In the genomic region with DNA sequence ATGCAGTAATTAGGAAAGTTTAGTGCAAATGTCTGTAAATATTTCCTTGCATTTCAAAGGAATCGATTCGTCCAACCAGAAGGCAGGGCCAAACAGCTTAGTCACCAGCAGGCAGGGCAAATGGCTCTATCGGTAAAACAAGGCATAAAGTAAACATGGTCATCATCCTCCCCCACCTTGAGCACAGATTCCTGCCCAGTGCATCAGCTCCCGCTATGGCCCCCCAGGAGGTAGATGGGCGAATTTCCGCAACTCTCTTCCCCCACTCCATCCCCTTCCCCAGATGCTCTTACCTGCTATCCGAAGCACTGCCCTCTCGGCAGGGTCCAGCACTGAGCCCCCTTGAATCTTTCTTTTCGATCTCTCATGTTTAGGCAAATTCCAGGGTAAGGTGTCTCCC, we compare ENCODE assay signal across 8 cellular contexts.
A peak's percentile ranks its signal among the peaks of the same experiment; 100 is the strongest.
DNase-seq lines count a peak whose midpoint lies in the region; ATAC-seq, FAIRE-seq and TF ChIP-seq lines count a peak whose summit lies in the region.

No MANE protein-coding gene starts in this region.

- WGBS in SK-N-SH (ENCODE audit: low lambda C conversion rate), result 3% methylated on average over 9 of the region's 9 CpGs

- TF ChIP-seq CTCF in GM06990 (IDR thresholded peaks at IDR 0.05; ENCODE audit: insufficient read depth, low read length, poor library complexity, severe bottlenecking) (no peak), SK-N-SH (IDR thresholded peaks at IDR 0.05) (no peak), foreskin fibroblast (IDR thresholded peaks at IDR 0.05; ENCODE audit: low read depth, low read length) (no peak), osteocyte (IDR thresholded peaks at IDR 0.05) (no peak), D721Med (IDR thresholded peaks at IDR 0.05; ENCODE audit: insufficient read depth, missing control alignments) (no peak)

- peak overlapping the region; percentile 84 for H3K4me2 ChIP-seq in SK-N-SH

- H3K9me3 ChIP-seq in SK-N-SH, result no peaks in the 10 kb centered on the region

- peak; percentile 29 for DNase-seq in GM06990 (ENCODE audit: extremely low read depth, insufficient read length)
- peak; percentile 30 for DNase-seq in SK-N-SH
- DNase-seq in foreskin fibroblast, result peak; percentile 74 to 85
- DNase-seq in osteocyte (ENCODE audit: extremely low spot score, unreplicated experiment), result no peak
- DNase-seq in D721Med (ENCODE audit: insufficient read length, low spot score), result no peak
- DNase-seq in NCI-H1417 treated with DMSO at 0.1 percent for 48 hours (lab: John Stamatoyannopoulos, UW), result no peak
- no peak for DNase-seq in DMS79 (lab: John Stamatoyannopoulos, UW)

- TF ChIP-seq EP300 in SK-N-SH (IDR thresholded peaks at IDR 0.05; ENCODE audit: borderline replicate concordance in 1 of 2, low read depth in 1 of 2, low read length in 1 of 2), result 0 out of 4 replicates have a peak, but pooled peaks of 1 of the 2 experiments have one; percentile 33

- no peaks in the 10 kb centered on the region for H3K27me3 Mint-ChIP-seq in osteocyte (ENCODE audit: unreplicated experiment)

- peak overlapping the region; percentile 72 for H3K9ac ChIP-seq in SK-N-SH

- peaks cover 25% of the 10 kb centered on the region for H3F3A ChIP-seq in SK-N-SH (replicated peaks; ENCODE audit: insufficient read depth)

- peak overlapping the region; percentile 83; the same call in 1 of the 2 replicates for H2AFZ ChIP-seq in SK-N-SH (ENCODE audit: low read depth)

- no peak for FAIRE-seq in D721Med (lab: Jason Lieb, UNC)

- no peaks in the 10 kb centered on the region; the same call in 1 of the 2 replicates for H4K20me1 ChIP-seq in SK-N-SH (ENCODE audit: insufficient read depth)

- H3K4me1 Mint-ChIP-seq in osteocyte (ENCODE audit: unreplicated experiment), result peaks cover 42% of the 10 kb centered on the region

- peak overlapping the region; percentile 72 for H3K4me3 ChIP-seq in GM06990 (replicated peaks; ENCODE audit: low read depth, low read length)
- H3K4me3 ChIP-seq in SK-N-SH (ENCODE audit: low read depth in 2 of 2, low read length in 1 of 2), result peak overlapping the region; percentile 57 to 73
- peak overlapping the region; percentile 56 to 68 for H3K4me3 ChIP-seq in foreskin fibroblast (ENCODE audit: low read depth in 1 of 2, low read length in 2 of 2)

- peaks cover 9 to 22% of the 10 kb centered on the region in 2 experiments; a peak in 3 of 4 replicates for H3K4me1 ChIP-seq in SK-N-SH (ENCODE audit: control insufficient read depth in 1 of 2, insufficient read depth in 2 of 2, low read depth in 1 of 2, low read length in 1 of 2)

- H3K27me3 ChIP-seq in GM06990 (replicated peaks; ENCODE audit: control insufficient read depth, insufficient read depth, low read length) (no peaks in the 10 kb centered on the region), SK-N-SH (ENCODE audit: insufficient read depth) (no peaks in the 10 kb centered on the region)

- no peaks in the 10 kb centered on the region for H3K9me3 Mint-ChIP-seq in osteocyte (ENCODE audit: unreplicated experiment)

- CTCF ChIA-PET in SK-N-SH (lab: Yijun Ruan, JAX), result interaction anchor here (0.6 to 6.4 kb wide), 57 partner anchors 11 to 525 kb away, joined by 3 to 120 read pairs (median 5); partner anchors contain the start of genes BEND6 and DST

- no peaks in the 10 kb centered on the region for H3K36me3 ChIP-seq in GM06990 (ENCODE audit: control insufficient read depth, insufficient read depth, low read length)
- H3K36me3 ChIP-seq in SK-N-SH (replicated peaks in 1 of 2; ENCODE audit: control insufficient read depth in 1 of 2, insufficient read depth in 2 of 2, low read length in 1 of 2), result peaks cover 2 to 4% of the 10 kb centered on the region in 2 experiments

- peaks cover 6% of the 10 kb centered on the region for H3K36me3 Mint-ChIP-seq in osteocyte (ENCODE audit: unreplicated experiment)

- H3K9me2 ChIP-seq in SK-N-SH, result no peaks in the 10 kb centered on the region

- peak overlapping the region; percentile 92 for H3K27ac Mint-ChIP-seq in osteocyte (ENCODE audit: unreplicated experiment)

- peak overlapping the region; percentile 86 to 92 for H3K27ac ChIP-seq in SK-N-SH (ENCODE audit: low read depth in 2 of 2, low read length in 1 of 2)

- POLR2A ChIA-PET in SK-N-SH (lab: Yijun Ruan, JAX), result interaction anchor here (0.7 to 1.5 kb wide), 5 partner anchors 9 to 309 kb away, joined by 3 to 5 read pairs (median 3); no protein-coding TSS in a partner anchor

- ATAC-seq in HG03045 (IDR thresholded peaks at IDR 0.05; ENCODE audit: unreplicated experiment), result no peak

- H3K79me2 ChIP-seq in SK-N-SH (ENCODE audit: insufficient read depth), result peaks cover 79% of the 10 kb centered on the region

- H3K4me3 Mint-ChIP-seq in osteocyte (ENCODE audit: unreplicated experiment), result peak overlapping the region; percentile 86

- no peak for TF ChIP-seq RAD21 in SK-N-SH (IDR thresholded peaks at IDR 0.05; ENCODE audit: low read length)

TF ChIP-seq in SK-N-SH, 30 proteins besides CTCF, POLR2A, EP300 and RAD21:
- TF ChIP-seq RXRA (IDR thresholded peaks at IDR 0.05; ENCODE audit: borderline replicate concordance, low read depth) (no peak), TEAD4 (IDR thresholded peaks at IDR 0.05; ENCODE audit: borderline replicate concordance, insufficient read depth) (peak; percentile 46; the same call in 1 of the 2 replicates), TCF12 (IDR thresholded peaks at IDR 0.05) (peak; percentile 42), PBX3 (IDR thresholded peaks at IDR 0.05) (no peak), MEF2A (IDR thresholded peaks at IDR 0.05; ENCODE audit: borderline replicate concordance, low read depth) (no peak), ELF1 (IDR thresholded peaks at IDR 0.05) (no peak), JUND (IDR thresholded peaks at IDR 0.05) (peak; percentile 15; the same call in 1 of the 2 replicates), MAX (IDR thresholded peaks at IDR 0.05; ENCODE audit: low read depth) (0 out of 2 replicates have a peak, but pooled peaks have one; percentile 32), SMC3 (IDR thresholded peaks at IDR 0.05; ENCODE audit: low read depth, low read length) (no peak), RFX5 (IDR thresholded peaks at IDR 0.05; ENCODE audit: low read length) (peak; percentile 59; the same call in 1 of the 2 replicates), NRF1 (IDR thresholded peaks at IDR 0.05; ENCODE audit: low read depth, low read length) (no peak), FOXJ3 (CRISPR knock-in tag; IDR thresholded peaks at IDR 0.05) (no peak), FOSL2 (IDR thresholded peaks at IDR 0.05; ENCODE audit: borderline replicate concordance, low read depth) (0 out of 2 replicates have a peak, but pooled peaks have one; percentile 43)

Comparison
In these comparisons a context has a peak if more than half of its experiments do, and no peak if none do; other contexts are left out.
1. DNase-seq: peak in GM06990 (single experiment), SK-N-SH (single experiment) and foreskin fibroblast (2 of 2); none in osteocyte (single experiment), D721Med (single experiment), NCI-H1417 treated with DMSO at 0.1 percent for 48 hours (single experiment) and DMS79 (single experiment).
2. Peak in every context shown above with its lines, with median percentiles within 50 percentile points of each other: H3K4me3 ChIP-seq.